In genomic region chr1:165637427-165637826, GRCh38 we compare ENCODE assay signal across 12 cellular contexts. TPM values are rescaled to one million over a fixed set of nuclear protein-coding genes. Genes with fewer than 3 reads are reported as not detected.
DNase-seq lines count a peak whose midpoint lies in the region; ATAC-seq and TF ChIP-seq lines count a peak whose summit lies in the region.
"Had no signal": no experiment of that assay in that cellular context is flagged by ENCODE, and none has a peak within 500 bp of the region (broad histone marks: within the 10 kb centered on the region; RNA-seq: fewer than 3 reads in every experiment).

No MANE protein-coding gene starts in this region.

- H3K4me3 ChIP-seq in breast epithelium (peak overlapping the region in 1 of 3 donors; percentile 5), left ventricle myocardium inferior (no peak overlapping the region), MM.1S (ENCODE audit: low read length) (no peak overlapping the region)

- TF ChIP-seq POLR2A in breast epithelium (IDR thresholded peaks at IDR 0.05) = no peak

- H3K9ac ChIP-seq in MM.1S (ENCODE audit: low read length) = no peak overlapping the region

- no peaks in the 10 kb centered on the region for H3K9me2 ChIP-seq in MM.1S (replicated peaks; ENCODE audit: insufficient read depth, low read length)

- no peak for ATAC-seq in GM18511 (IDR thresholded peaks at IDR 0.05; ENCODE audit: unreplicated experiment)

- H3K36me3 ChIP-seq in breast epithelium = no peaks in the 10 kb centered on the region
- peaks cover 28% of the 10 kb centered on the region for H3K36me3 ChIP-seq in left ventricle myocardium inferior
- no peaks in the 10 kb centered on the region for H3K36me3 ChIP-seq in MM.1S (replicated peaks; ENCODE audit: insufficient read depth, low read length)

- H4K20me1 ChIP-seq in MM.1S (ENCODE audit: insufficient read depth, low read length) = no peaks in the 10 kb centered on the region

- intact Hi-C loops in breast epithelium (cut with DNase I; ENCODE audit: low total_unique reads) = loop anchor here (10.0 kb wide), 1 partner anchor 127 kb away; the partner anchor contains the start of gene TMCO1
- intact Hi-C loops in left ventricle myocardium inferior (cut with micrococcal nuclease) = no loop called here

- H2AFZ ChIP-seq in MM.1S (ENCODE audit: low read length) = no peak overlapping the region

- H3K9me3 ChIP-seq in breast epithelium (no peaks in the 10 kb centered on the region), left ventricle myocardium inferior (replicated peaks) (no peaks in the 10 kb centered on the region), MM.1S (replicated peaks; ENCODE audit: insufficient read depth, low read length) (no peaks in the 10 kb centered on the region)

- H3F3A ChIP-seq in MM.1S (ENCODE audit: insufficient read depth, low read length) = no peaks in the 10 kb centered on the region; the same call in 1 of the 2 replicates

- H3K27me3 ChIP-seq in breast epithelium (no peaks in the 10 kb centered on the region), left ventricle myocardium inferior (ENCODE audit: low read depth) (no peaks in the 10 kb centered on the region), MM.1S (replicated peaks; ENCODE audit: insufficient read depth, low read length) (no peaks in the 10 kb centered on the region)

- H3K4me1 ChIP-seq in breast epithelium (peaks cover 0 to 6% of the 10 kb centered on the region in 2 donors), left ventricle myocardium inferior (peaks cover 99% of the 10 kb centered on the region), MM.1S (ENCODE audit: low read length) (peaks cover 17% of the 10 kb centered on the region)

- H3K4me2 ChIP-seq in MM.1S (ENCODE audit: low read depth, low read length) = no peak overlapping the region

- peak overlapping the region; percentile 24 to 85 for H3K27ac ChIP-seq in breast epithelium
- peak overlapping the region; percentile 53 for H3K27ac ChIP-seq in left ventricle myocardium inferior (replicated peaks)
- no peak overlapping the region for H3K27ac ChIP-seq in MM.1S (ENCODE audit: low read length)

- peaks cover 13% of the 10 kb centered on the region for H3K79me2 ChIP-seq in MM.1S (ENCODE audit: low read length)

- DNase-seq in Daoy (ENCODE audit: low read depth) = peak; percentile 29
- no peak for DNase-seq in breast epithelium (ENCODE audit: low spot score in 2 of 2)
- DNase-seq in left ventricle myocardium inferior = no peak
- DNase-seq in pons (ENCODE audit: low spot score) = peak; percentile 33
- no peak for DNase-seq in DMS 273 treated with DMSO at 0.1 percent for 48 hours (lab: John Stamatoyannopoulos, UW)
- DNase-seq in MM.1S = no peak
- no peak for DNase-seq in DMS53 treated with DMSO at 0.1 percent for 48 hours (lab: John Stamatoyannopoulos, UW; ENCODE audit: unreplicated experiment)
- DNase-seq: activated T-cell treated with anti-CD3 and anti-CD28 coated beads, Interleukin-2, amount 50 U/mL, for 1 hour; CD4-positive, alpha-beta T cell; NCI-H1930; nucleus accumbens had no signal

- TF ChIP-seq CTCF in breast epithelium (IDR thresholded peaks at IDR 0.05) (no peak), left ventricle myocardium inferior (IDR thresholded peaks at IDR 0.05; ENCODE audit: borderline replicate concordance) (no peak), MM.1S (IDR thresholded peaks at IDR 0.05; ENCODE audit: low read length) (no peak)

RNA-seq across cellular contexts. Expression of gene MGST3, which starts 6.4 kb away (rescaled TPM):
- total RNA-seq in Daoy (2014; rRNA removed; shearing (Covaris generic)) = 107 and 112 TPM in 2 replicates
- total RNA-seq in breast epithelium (100 to 1,000 TPM; 140 to 318 (median 251) TPM), left ventricle myocardium inferior (718 TPM)

Comparison
In these comparisons a context has a peak if more than half of its experiments do, and no peak if none do; other contexts are left out.
1. DNase-seq: peak in Daoy (single experiment) and pons (single experiment); none in breast epithelium (0 of 2), left ventricle myocardium inferior (single experiment), DMS 273 treated with DMSO at 0.1 percent for 48 hours (single experiment), MM.1S (single experiment) and DMS53 treated with DMSO at 0.1 percent for 48 hours (single experiment).